ENCODE assay signal across 10 cellular contexts in the genomic region with DNA sequence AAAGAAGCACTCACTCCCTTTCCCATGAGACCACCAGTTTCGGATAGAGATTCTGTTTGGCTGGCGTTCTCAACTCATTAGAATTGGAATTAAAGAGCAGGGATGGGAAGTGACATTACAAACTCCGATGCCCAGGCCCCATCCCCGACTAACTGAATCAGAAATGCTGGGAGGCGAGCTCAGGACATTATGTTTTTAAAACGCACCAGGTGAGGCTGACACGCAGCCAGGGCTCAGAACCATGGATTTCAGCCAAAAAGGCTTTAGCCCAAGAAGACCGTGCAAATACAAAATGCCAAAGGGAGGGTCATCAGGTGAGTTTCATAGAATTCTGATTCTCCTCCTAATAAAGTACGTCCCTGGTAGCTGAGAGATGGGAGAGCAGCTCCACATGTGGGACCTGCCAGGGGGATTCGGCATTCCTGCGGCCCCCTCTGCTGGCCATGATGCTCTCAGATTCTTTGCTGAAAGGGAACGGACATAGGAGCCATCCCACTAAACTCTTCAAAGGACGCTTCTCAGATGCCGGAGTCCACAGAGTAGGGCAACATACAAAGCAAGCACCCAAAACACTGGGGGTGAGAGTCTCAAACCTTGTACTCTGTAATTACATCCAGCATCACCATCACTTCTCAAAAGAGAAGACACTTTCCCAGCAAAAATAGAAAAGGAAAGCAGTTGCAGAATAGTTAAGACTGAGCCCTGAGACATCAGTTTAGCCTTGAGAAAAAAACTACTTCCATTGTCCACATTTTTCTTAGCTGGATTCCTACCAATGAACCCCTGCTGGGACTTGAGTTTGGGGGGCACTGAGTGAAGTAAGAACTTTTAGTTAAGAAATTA.
DNase-seq lines count a peak whose midpoint lies in the region; ATAC-seq and TF ChIP-seq lines count a peak whose summit lies in the region.
"Had no signal": no experiment of that assay in that cellular context is flagged by ENCODE, and none has a peak within 500 bp of the region (broad histone marks: within the 10 kb centered on the region; RNA-seq: fewer than 3 reads in every experiment).

No MANE protein-coding gene starts in this region.

- H3K4me1 ChIP-seq in NT2/D1 (ENCODE audit: insufficient read depth, insufficient read length) = peaks cover 5% of the 10 kb centered on the region

- DNase-seq in NCI-H82 (lab: John Stamatoyannopoulos, UW) (peak; percentile 62), NCI-H82 treated with DMSO at 0.1 percent for 48 hours (lab: John Stamatoyannopoulos, UW; ENCODE audit: unreplicated experiment) (no peak), NT2/D1 (ENCODE audit: low read depth, low spot score) (peak; percentile 67), epithelial cell of esophagus (ENCODE audit: low read depth) (peak; percentile 13), NCI-H1436 treated with DMSO at 0.1 percent for 48 hours (lab: John Stamatoyannopoulos, UW) (no peak)
- DNase-seq in stimulated activated CD8-positive, alpha-beta memory T cell treated with anti-CD3 and anti-CD28 coated beads, Interleukin-4, amount 100 ng/mL, for 48 hours = peak; percentile 29
- DNase-seq: CD8-positive, alpha-beta memory T cell; left ventricle myocardium superior had no signal

- TF ChIP-seq CTCF in epithelial cell of esophagus (IDR thresholded peaks at IDR 0.05; ENCODE audit: insufficient read depth, low read depth, low read length, missing control alignments) = peak; percentile 25

- no peak overlapping the region for H3K9ac ChIP-seq in NT2/D1 (ENCODE audit: insufficient read length, low read depth)

- H3K27me3 ChIP-seq in NT2/D1 (ENCODE audit: insufficient read depth, insufficient read length) = peaks cover 10% of the 10 kb centered on the region

- no peaks in the 10 kb centered on the region for H3K9me3 ChIP-seq in NT2/D1 (ENCODE audit: insufficient read depth, low read length)

- no peak overlapping the region for H3K4me3 ChIP-seq in NT2/D1 (ENCODE audit: insufficient read length, low read depth)
- no peak overlapping the region for H3K4me3 ChIP-seq in epithelial cell of esophagus (ENCODE audit: low read length)

- ATAC-seq in HG03196 (IDR thresholded peaks at IDR 0.05; ENCODE audit: unreplicated experiment) (no peak), HG03565 (IDR thresholded peaks at IDR 0.05; ENCODE audit: unreplicated experiment) (no peak)
- ATAC-seq: left ventricle myocardium superior had no signal

- H3K36me3 ChIP-seq in NT2/D1 (ENCODE audit: insufficient read depth, insufficient read length, low read length) = no peaks in the 10 kb centered on the region

Comparison
In these comparisons a context has a peak if more than half of its experiments do, and no peak if none do; other contexts are left out.
1. DNase-seq: peak in NCI-H82 (single experiment), NT2/D1 (single experiment), epithelial cell of esophagus (single experiment) and stimulated activated CD8-positive, alpha-beta memory T cell treated with anti-CD3 and anti-CD28 coated beads, Interleukin-4, amount 100 ng/mL, for 48 hours (single experiment); none in NCI-H82 treated with DMSO at 0.1 percent for 48 hours (single experiment) and NCI-H1436 treated with DMSO at 0.1 percent for 48 hours (single experiment).